ENCODE assay signal across 34 cellular contexts in the genomic region with DNA sequence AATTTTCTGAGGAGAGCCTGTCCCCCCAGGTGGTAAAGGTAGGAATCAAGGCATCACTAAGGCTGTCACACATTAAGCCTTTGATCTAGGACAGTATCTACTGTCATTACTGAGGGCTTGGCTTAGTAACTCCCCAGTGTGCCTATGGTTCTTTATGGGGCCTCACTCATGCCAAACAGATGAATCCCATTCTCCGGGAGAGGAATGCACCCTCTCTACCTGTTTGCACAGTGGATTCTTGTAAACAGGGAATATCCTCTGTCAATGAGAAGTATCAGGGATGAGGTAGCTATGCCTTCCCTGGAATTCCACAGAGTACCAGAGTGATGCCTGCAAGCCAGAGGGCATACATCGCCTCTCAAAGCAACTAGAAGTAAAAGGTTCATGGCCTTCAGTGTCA. TPM values are rescaled to one million over a fixed set of nuclear protein-coding genes. Genes with fewer than 3 reads are reported as not detected.
"Had no signal": no experiment of that assay in that cellular context is flagged by ENCODE, and none has a peak within 500 bp of the region (broad histone marks: within the 10 kb centered on the region; RNA-seq: fewer than 3 reads in every experiment).

No MANE protein-coding gene starts in this region.

- H3K4me1 Mint-ChIP-seq: immature natural killer cell; naive thymus-derived CD8-positive, alpha-beta T cell; nephron; neural crest cell; stimulated activated effector memory CD8-positive, alpha-beta T cell treated with anti-CD3 and anti-CD28 coated beads, Interleukin-12 subunit alpha, Interleukin-12 subunit beta, amount 100 ng/mL, for 72 hours had no signal

- H3K4me3 ChIP-seq: left lung, lower lobe of right lung, pancreas, prostate gland, sigmoid colon, spleen, suprapubic skin, thoracic aorta, tibial artery, upper lobe of right lung had no signal

- H3K36me3 Mint-ChIP-seq: immature natural killer cell; naive thymus-derived CD8-positive, alpha-beta T cell; stimulated activated effector memory CD8-positive, alpha-beta T cell treated with anti-CD3 and anti-CD28 coated beads, Interleukin-12 subunit alpha, Interleukin-12 subunit beta, amount 100 ng/mL, for 72 hours had no signal

- H3K36me3 ChIP-seq: left lung, lower lobe of right lung, pancreas, prostate gland, sigmoid colon, spleen, suprapubic skin, thoracic aorta, tibial artery, upper lobe of right lung had no signal

- H3K27me3 ChIP-seq: pancreas, upper lobe of right lung had no signal

- H3K9me3 Mint-ChIP-seq: immature natural killer cell; naive thymus-derived CD8-positive, alpha-beta T cell; neural crest cell; stimulated activated effector memory CD8-positive, alpha-beta T cell treated with anti-CD3 and anti-CD28 coated beads, Interleukin-12 subunit alpha, Interleukin-12 subunit beta, amount 100 ng/mL, for 72 hours; stimulated activated naive CD8-positive, alpha-beta T cell treated with anti-CD3 and anti-CD28 coated beads, Interleukin-15, Interleukin-2, amounts not matched to agents 100 ng/mL and 50 ng/mL, for 24 hours had no signal

- H3K4me3 Mint-ChIP-seq: immature natural killer cell; naive thymus-derived CD8-positive, alpha-beta T cell; nephron; neural crest cell; stimulated activated effector memory CD8-positive, alpha-beta T cell treated with anti-CD3 and anti-CD28 coated beads, Interleukin-12 subunit alpha, Interleukin-12 subunit beta, amount 100 ng/mL, for 72 hours; stimulated activated naive CD8-positive, alpha-beta T cell treated with anti-CD3 and anti-CD28 coated beads, Interleukin-15, Interleukin-2, amounts not matched to agents 100 ng/mL and 50 ng/mL, for 24 hours had no signal

- FAIRE-seq: islet of Langerhans, kidney, pancreas, small intestine, urothelium cell line had no signal

- ATAC-seq: left colon; left lung; lower lobe of right lung; naive thymus-derived CD8-positive, alpha-beta T cell; pancreas; right cardiac atrium; stimulated activated effector memory CD8-positive, alpha-beta T cell treated with anti-CD3 and anti-CD28 coated beads, Interleukin-12 subunit alpha, Interleukin-12 subunit beta, amount 100 ng/mL, for 72 hours; upper lobe of right lung had no signal

- H3K9me3 ChIP-seq: left lung, lower lobe of right lung, pancreas, prostate gland, sigmoid colon, spleen, suprapubic skin, thoracic aorta, tibial artery, upper lobe of right lung had no signal

- H3K27ac ChIP-seq: left lung, lower lobe of right lung, pancreas, prostate gland, sigmoid colon, spleen, suprapubic skin, thoracic aorta, tibial artery, upper lobe of right lung had no signal

- H3K4me1 ChIP-seq: left lung, lower lobe of right lung, pancreas, prostate gland, sigmoid colon, spleen, suprapubic skin, tibial artery, upper lobe of right lung had no signal

- H3K27ac Mint-ChIP-seq: immature natural killer cell; nephron; stimulated activated effector memory CD8-positive, alpha-beta T cell treated with anti-CD3 and anti-CD28 coated beads, Interleukin-12 subunit alpha, Interleukin-12 subunit beta, amount 100 ng/mL, for 72 hours; stimulated activated naive CD8-positive, alpha-beta T cell treated with anti-CD3 and anti-CD28 coated beads, Interleukin-15, Interleukin-2, amounts not matched to agents 100 ng/mL and 50 ng/mL, for 24 hours had no signal

- DNase-seq: hypothalamus; immature natural killer cell; kidney; left colon; left lung; lower lobe of right lung; mammary epithelial cell; mesenchymal stem cell; naive thymus-derived CD8-positive, alpha-beta T cell; nucleus accumbens; pancreas; posterior cingulate gyrus; retina; right cardiac atrium; sigmoid colon; small intestine; spleen; stimulated activated CD4-positive, alpha-beta T cell treated with anti-CD3 and anti-CD28 coated beads, Interleukin-4, amount 100 ng/mL, for 24 hours; stimulated activated naive CD4-positive, alpha-beta T cell; tibial artery; trophoblast cell; upper lobe of right lung had no signal

RNA-seq across cellular contexts. Expression of a gene that starts 3.9 kb away (rescaled TPM):
- total RNA-seq: kidney; left colon; left lung; lower lobe of right lung; mammary epithelial cell; mucosa of gallbladder; naive thymus-derived CD8-positive, alpha-beta T cell; neural crest cell; osteoblast; right cardiac atrium; sigmoid colon; spleen; subcutaneous adipose tissue; suprapubic skin; thoracic aorta; upper lobe of right lung had no signal
- polyA plus RNA-seq: immature natural killer cell; mammary epithelial cell; naive thymus-derived CD8-positive, alpha-beta T cell; pancreas; right cardiac atrium; small intestine; spleen had no signal
